ENCODE assay signal across 1 cellular context in the genomic region with DNA sequence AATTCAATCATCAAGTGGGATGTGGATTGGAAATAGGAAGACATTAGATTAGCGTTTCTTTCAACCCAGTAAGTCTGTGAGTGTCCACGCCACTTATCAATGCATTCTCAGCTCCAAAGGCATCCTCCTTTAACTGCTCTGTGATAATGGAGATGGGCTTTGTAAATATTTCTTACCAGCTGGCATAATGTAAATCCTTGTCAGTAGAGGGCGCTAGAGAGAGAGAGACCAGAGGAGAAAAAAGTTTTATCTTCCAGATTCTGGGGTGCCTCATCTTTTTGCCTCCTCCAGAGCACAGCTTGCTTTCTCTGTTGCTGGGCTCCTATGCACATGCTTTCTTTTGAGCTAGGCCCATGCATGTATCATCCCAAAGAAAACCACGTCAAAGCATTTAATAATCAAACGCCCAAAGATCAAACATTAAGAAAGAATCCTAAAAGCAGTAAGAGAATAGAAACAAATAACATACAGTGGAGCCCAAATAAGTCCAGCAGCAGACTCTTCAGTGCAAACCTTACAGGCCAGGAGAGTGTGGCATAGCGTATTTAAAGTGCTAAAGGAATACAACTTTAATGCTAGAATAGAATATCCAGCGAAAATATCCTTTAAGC.
A peak's percentile ranks its signal among the peaks of the same experiment; 100 is the strongest.
TF ChIP-seq lines count a peak whose summit lies in the region.

No MANE protein-coding gene starts in this region.

TF ChIP-seq in GM12878, 131 proteins besides CTCF, POLR2A, EP300 and RAD21:
- peak; percentile 69; the same call in 1 of the 2 replicates for TF ChIP-seq SMC3 (IDR thresholded peaks at IDR 0.05; ENCODE audit: borderline replicate concordance, low read length)
- TF ChIP-seq CHD4 (IDR thresholded peaks at IDR 0.05) = no peak
TF ChIP-seq in GM12878: peak in this region for 1.
